13 cellular contexts compared by ENCODE assay signal in genomic region chr2:190835303-190835930, GRCh38. TPM values are rescaled to one million over a fixed set of nuclear protein-coding genes. Genes with fewer than 3 reads are reported as not detected.
DNase-seq lines count a peak whose midpoint lies in the region; TF ChIP-seq lines count a peak whose summit lies in the region.
"Had no signal": no experiment of that assay in that cellular context is flagged by ENCODE, and none has a peak within 500 bp of the region (broad histone marks: within the 10 kb centered on the region; RNA-seq: fewer than 3 reads in every experiment).

No MANE protein-coding gene starts in this region.

- H3K36me3 Mint-ChIP-seq in Caco-2 (ENCODE audit: insufficient read depth, unreplicated experiment) (no peaks in the 10 kb centered on the region), osteocyte (ENCODE audit: unreplicated experiment) (no peaks in the 10 kb centered on the region)

- no peaks in the 10 kb centered on the region for H3K9me3 ChIP-seq in Caco-2
- no peaks in the 10 kb centered on the region for H3K9me3 ChIP-seq in SJCRH30 (replicated peaks)
- H3K9me3 ChIP-seq: breast epithelium had no signal

- DNase-seq in Caco-2 (no peak), SJCRH30 (peak; percentile 70 to 72), fibroblast of the aortic adventitia (ENCODE audit: low read depth) (peak; percentile 91), osteocyte (ENCODE audit: extremely low spot score, unreplicated experiment) (no peak), NCI-H2081 treated with DMSO at 0.1 percent for 48 hours (lab: John Stamatoyannopoulos, UW) (no peak)
- DNase-seq in stimulated activated CD4-positive, alpha-beta T cell treated with anti-CD3 and anti-CD28 coated beads, Interleukin-4, amount 100 ng/mL, for 1 hour: no peak
- DNase-seq in activated CD4-positive, CD25-positive, alpha-beta regulatory T cell treated with anti-CD3 and anti-CD28 coated beads, Interleukin-2, amount 50 U/mL, for 72 hours: no peak
- no peak for DNase-seq in activated CD8-positive, alpha-beta memory T cell treated with anti-CD3 and anti-CD28 coated beads, Interleukin-2, amount 50 U/mL, for 48 hours
- DNase-seq: activated CD8-positive, alpha-beta T cell treated with anti-CD3 and anti-CD28 coated beads for 36 hours; CD4-positive, CD25-positive, alpha-beta regulatory T cell; hypothalamus; RPMI8226 had no signal

- H3K36me3 ChIP-seq in Caco-2 (ENCODE audit: control insufficient read depth, insufficient read depth, low read length) (no peaks in the 10 kb centered on the region), SJCRH30 (no peaks in the 10 kb centered on the region)
- H3K36me3 ChIP-seq: breast epithelium had no signal

- no peak overlapping the region for H3K4me3 Mint-ChIP-seq in Caco-2 (ENCODE audit: unreplicated experiment)
- no peak overlapping the region for H3K4me3 Mint-ChIP-seq in osteocyte (ENCODE audit: unreplicated experiment)
- H3K4me3 Mint-ChIP-seq: activated CD8-positive, alpha-beta T cell treated with anti-CD3 and anti-CD28 coated beads for 36 hours; CD4-positive, CD25-positive, alpha-beta regulatory T cell had no signal

- BruUV-seq in Caco-2 (replicated peaks; lab: Mats Ljungman, UMichigan): TSS peak; percentile 22

- H3K4me1 Mint-ChIP-seq in Caco-2 (ENCODE audit: low read depth, unreplicated experiment): peaks cover 9% of the 10 kb centered on the region
- H3K4me1 Mint-ChIP-seq in osteocyte (ENCODE audit: unreplicated experiment): peaks cover 50% of the 10 kb centered on the region
- H3K4me1 Mint-ChIP-seq: CD4-positive, CD25-positive, alpha-beta regulatory T cell had no signal

- H3K4me3 ChIP-seq in Caco-2 (ENCODE audit: low read depth, low read length) (no peak overlapping the region), SJCRH30 (no peak overlapping the region), fibroblast of the aortic adventitia (ENCODE audit: low read depth, low read length) (no peak overlapping the region)
- H3K4me3 ChIP-seq: breast epithelium had no signal

- intact Hi-C loops in Caco-2 (cut with micrococcal nuclease; ENCODE audit: unreplicated experiment): loop anchor here (2.0 kb wide), 1 partner anchor 19 kb away; no protein-coding TSS in a partner anchor

- H3K27ac ChIP-seq in SJCRH30: peak overlapping the region; percentile 9; the same call in 1 of the 2 replicates
- H3K27ac ChIP-seq: breast epithelium had no signal

- POLR2A ChIA-PET in Caco-2 (lab: Charles Lee): no interaction called here

- H3K27ac Mint-ChIP-seq in Caco-2 (ENCODE audit: unreplicated experiment): no peak overlapping the region
- peak overlapping the region; percentile 84 for H3K27ac Mint-ChIP-seq in osteocyte (ENCODE audit: unreplicated experiment)
- H3K27ac Mint-ChIP-seq: activated CD8-positive, alpha-beta T cell treated with anti-CD3 and anti-CD28 coated beads for 36 hours; CD4-positive, CD25-positive, alpha-beta regulatory T cell had no signal

- peaks cover 5% of the 10 kb centered on the region for H3K4me1 ChIP-seq in Caco-2
- peaks cover 39% of the 10 kb centered on the region for H3K4me1 ChIP-seq in SJCRH30
- H3K4me1 ChIP-seq: breast epithelium had no signal

- CTCF ChIA-PET in Caco-2 (lab: Charles Lee): interaction anchor here (0.5 kb wide), 1 partner anchor 1072 kb away, joined by 4 read pairs; no protein-coding TSS in a partner anchor

- no peak for TF ChIP-seq CTCF in Caco-2 (IDR thresholded peaks at IDR 0.05; ENCODE audit: insufficient read depth in 1 of 2, low read depth in 1 of 2, low read length in 1 of 2, severe bottlenecking in 1 of 2, unreplicated experiment in 1 of 2)
- no peak for TF ChIP-seq CTCF in fibroblast of the aortic adventitia (IDR thresholded peaks at IDR 0.05; ENCODE audit: insufficient read depth, low read length)
- no peak for TF ChIP-seq CTCF in osteocyte (IDR thresholded peaks at IDR 0.05)

- H3K27me3 ChIP-seq in Caco-2 (replicated peaks; ENCODE audit: control insufficient read depth, insufficient read depth, low read length) (no peaks in the 10 kb centered on the region), SJCRH30 (no peaks in the 10 kb centered on the region)
- H3K27me3 ChIP-seq: breast epithelium had no signal

- H3K27me3 Mint-ChIP-seq in Caco-2 (ENCODE audit: insufficient read depth, unreplicated experiment): no peaks in the 10 kb centered on the region
- H3K27me3 Mint-ChIP-seq in osteocyte (ENCODE audit: unreplicated experiment): no peaks in the 10 kb centered on the region
- H3K27me3 Mint-ChIP-seq: activated CD8-positive, alpha-beta T cell treated with anti-CD3 and anti-CD28 coated beads for 36 hours had no signal

- H3K9me3 Mint-ChIP-seq in Caco-2 (ENCODE audit: unreplicated experiment) (peaks cover 10% of the 10 kb centered on the region), osteocyte (ENCODE audit: unreplicated experiment) (no peaks in the 10 kb centered on the region)
- H3K9me3 Mint-ChIP-seq: activated CD8-positive, alpha-beta T cell treated with anti-CD3 and anti-CD28 coated beads for 36 hours; CD4-positive, CD25-positive, alpha-beta regulatory T cell had no signal

RNA-seq across cellular contexts. Expression of gene GLS, which starts 45.2 kb away (rescaled TPM):
- 107 and 136 TPM in 2 replicates for total RNA-seq in Caco-2 (2022)
- total RNA-seq in SJCRH30 (2014; rRNA removed; shearing (Covaris generic)): 243 and 283 TPM in 2 replicates
- 116 and 627 TPM in 2 replicates for total RNA-seq in fibroblast of the aortic adventitia (ENCODE audit: low replicate concordance)
- 167 and 178 TPM in 2 replicates for total RNA-seq in osteocyte

Comparison
In these comparisons a context has a peak if more than half of its experiments do, and no peak if none do; other contexts are left out.
1. DNase-seq: peak in SJCRH30 (2 of 2) and fibroblast of the aortic adventitia (single experiment); none in Caco-2 (0 of 2), osteocyte (single experiment), stimulated activated CD4-positive, alpha-beta T cell treated with anti-CD3 and anti-CD28 coated beads, Interleukin-4, amount 100 ng/mL, for 1 hour (single experiment), activated CD4-positive, CD25-positive, alpha-beta regulatory T cell treated with anti-CD3 and anti-CD28 coated beads, Interleukin-2, amount 50 U/mL, for 72 hours (single experiment), NCI-H2081 treated with DMSO at 0.1 percent for 48 hours (single experiment) and activated CD8-positive, alpha-beta memory T cell treated with anti-CD3 and anti-CD28 coated beads, Interleukin-2, amount 50 U/mL, for 48 hours (single experiment).